9 cellular contexts compared by ENCODE assay signal in genomic region chr1:66253330-66253921, GRCh38.
DNase-seq lines count a peak whose midpoint lies in the region; ATAC-seq and TF ChIP-seq lines count a peak whose summit lies in the region.
"Had no signal": no experiment of that assay in that cellular context is flagged by ENCODE, and none has a peak within 500 bp of the region (broad histone marks: within the 10 kb centered on the region; RNA-seq: fewer than 3 reads in every experiment).

No MANE protein-coding gene starts in this region.

- no peaks in the 10 kb centered on the region for H3K9me3 ChIP-seq in upper lobe of left lung
- H3K9me3 ChIP-seq: BLaER1 treated with 17β-estradiol and CSF1 and Interleukin-3, amounts not matched to agents 10 nM and 100 nM had no signal

- DNase-seq in NCI-H1417 (lab: John Stamatoyannopoulos, UW) (peak; percentile 20 to 79 (median 57)), NCI-H1417 treated with DMSO at 0.1 percent for 48 hours (lab: John Stamatoyannopoulos, UW) (no peak), NOMO-1 treated with dmso at 0.1 percent for 144 hours (lab: John Stamatoyannopoulos, UW; ENCODE audit: unreplicated experiment) (peak; percentile 47), cardiac fibroblast (ENCODE audit: low read depth in 2 of 2) (peak; percentile 86 to 91), left kidney (ENCODE audit: low read depth, low spot score) (peak; percentile 77), upper lobe of left lung (no peak)

- TF ChIP-seq CTCF in cardiac fibroblast (IDR thresholded peaks at IDR 0.05; ENCODE audit: low read depth, low read length) (peak; percentile 75), upper lobe of left lung (IDR thresholded peaks at IDR 0.05) (peak; percentile 56 to 88 (median 78))

- 0 to 3% methylated on average over 1 of the region's 1 CpG for WGBS in upper lobe of left lung, 2 donors

- H3K27ac ChIP-seq in upper lobe of left lung, result no peak overlapping the region

- TF ChIP-seq EP300 in upper lobe of left lung (IDR thresholded peaks at IDR 0.05), result no peak

- no peaks in the 10 kb centered on the region for H3K36me3 ChIP-seq in upper lobe of left lung
- H3K36me3 ChIP-seq: BLaER1 treated with 17β-estradiol and CSF1 and Interleukin-3, amounts not matched to agents 10 nM and 100 nM had no signal

- ATAC-seq in GM21447 (IDR thresholded peaks at IDR 0.05; ENCODE audit: unreplicated experiment), result peak; percentile 83
- ATAC-seq in HG03571 (IDR thresholded peaks at IDR 0.05; ENCODE audit: unreplicated experiment), result peak; percentile 76
- ATAC-seq in upper lobe of left lung (ENCODE audit: low FRiP score in 2 of 2), result peak; percentile 73 to 88

- H3K4me1 ChIP-seq in upper lobe of left lung, result peaks cover 0 to 6% (median 2%) of the 10 kb centered on the region in 4 donors

- no peak for TF ChIP-seq POLR2A in upper lobe of left lung (IDR thresholded peaks at IDR 0.05)

- H3K4me3 ChIP-seq in cardiac fibroblast (replicated peaks in 1 of 2; ENCODE audit: low read depth in 2 of 2, low read length in 2 of 2) (no peak overlapping the region), upper lobe of left lung (no peak overlapping the region)
- H3K4me3 ChIP-seq: BLaER1 treated with 17β-estradiol and CSF1 and Interleukin-3, amounts not matched to agents 10 nM and 100 nM had no signal

- no peaks in the 10 kb centered on the region for H3K27me3 ChIP-seq in upper lobe of left lung
- H3K27me3 ChIP-seq: BLaER1 treated with 17β-estradiol and CSF1 and Interleukin-3, amounts not matched to agents 10 nM and 100 nM had no signal

Comparison
In these comparisons a context has a peak if more than half of its experiments do, and no peak if none do; other contexts are left out.
1. DNase-seq: peak in NCI-H1417 (3 of 3), NOMO-1 treated with dmso at 0.1 percent for 144 hours (single experiment), cardiac fibroblast (2 of 2) and left kidney (single experiment); none in NCI-H1417 treated with DMSO at 0.1 percent for 48 hours (single experiment) and upper lobe of left lung (0 of 2).
2. Peak in every context shown above with its lines, with median percentiles within 50 percentile points of each other: ATAC-seq.